In the genomic region with DNA sequence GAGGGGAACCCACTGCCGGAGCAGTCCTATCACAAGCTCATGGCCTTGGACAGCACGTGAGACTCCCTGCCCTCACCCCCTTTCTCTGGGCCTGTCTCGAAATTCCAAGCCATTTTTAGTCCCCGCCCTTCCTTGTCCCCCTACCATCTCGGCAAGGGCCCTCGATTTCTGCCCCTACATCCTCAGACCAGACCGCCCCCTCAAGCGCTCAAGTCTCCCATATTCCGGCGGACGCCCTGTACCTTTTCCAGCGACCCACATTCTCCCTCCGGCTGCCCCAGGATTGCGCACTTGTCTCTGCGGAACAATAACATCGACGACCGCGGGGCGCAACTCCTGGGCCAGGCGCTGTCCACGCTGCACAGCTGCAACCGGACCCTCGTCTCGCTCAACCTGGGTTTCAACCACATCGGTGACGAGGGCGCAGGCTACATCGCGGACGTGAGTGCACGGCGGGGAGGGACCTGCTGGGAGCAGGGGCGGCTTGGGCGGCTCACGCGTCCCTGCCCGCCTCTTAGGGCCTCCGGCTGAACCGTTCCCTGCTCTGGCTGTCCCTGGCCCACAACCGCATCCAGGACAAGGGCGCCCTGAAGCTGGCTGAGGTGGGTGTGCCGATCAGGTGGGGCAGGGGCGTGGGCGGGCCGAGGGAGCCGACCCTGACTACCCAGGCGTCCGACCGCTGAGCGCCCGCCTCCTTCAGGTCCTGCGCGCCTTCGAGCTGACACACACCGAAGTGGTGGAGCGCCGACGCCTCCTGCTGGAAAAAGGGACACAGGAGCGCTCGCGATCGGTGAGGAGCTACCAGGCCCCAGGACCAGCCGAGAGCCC, we compare ENCODE assay signal across 8 cellular contexts. TPM values are rescaled to one million over a fixed set of nuclear protein-coding genes. Genes with fewer than 3 reads are reported as not detected.
A peak's percentile ranks its signal among the peaks of the same experiment; 100 is the strongest.
DNase-seq lines count a peak whose midpoint lies in the region; ATAC-seq and TF ChIP-seq lines count a peak whose summit lies in the region.

No MANE protein-coding gene starts in this region.

- POLR2A ChIA-PET in MCF 10A (lab: Yijun Ruan, JAX), result interaction anchor here (0.6 to 3.6 kb wide), 12 partner anchors 9 to 239 kb away, joined by 3 to 28 read pairs (median 4); a partner anchor contains a TSS

- peaks cover 4% of the 10 kb centered on the region for H3K36me3 Mint-ChIP-seq in MCF 10A (ENCODE audit: insufficient read depth, unreplicated experiment)

- no TSS peak for BruUV-seq in MCF 10A (replicated peaks; lab: Mats Ljungman, UMichigan)

- TF ChIP-seq CTCF in GM12874 (IDR thresholded peaks at IDR 0.05; ENCODE audit: insufficient read depth, low read depth, low read length) (peak; percentile 69), MCF 10A (IDR thresholded peaks at IDR 0.05; ENCODE audit: unreplicated experiment) (peak; percentile 97)

- peaks cover 58% of the 10 kb centered on the region for H3K27me3 Mint-ChIP-seq in MCF 10A (ENCODE audit: insufficient read depth, unreplicated experiment)

- CTCF ChIA-PET in MCF 10A (lab: Yijun Ruan, JAX), result interaction anchor here (0.5 to 13.9 kb wide), 63 partner anchors 8 to 851 kb away, joined by 3 to 363 read pairs (median 4); a partner anchor contains a TSS

- no peak for ATAC-seq in HG03378 (IDR thresholded peaks at IDR 0.05; ENCODE audit: unreplicated experiment)

- peak overlapping the region; percentile 41 for H3K4me3 Mint-ChIP-seq in MCF 10A (ENCODE audit: unreplicated experiment)

- DNase-seq in NCI-H146 (lab: John Stamatoyannopoulos, UW) (peak; percentile 72), UCSD-AML1 (lab: John Stamatoyannopoulos, UW; ENCODE audit: unreplicated experiment) (peak; percentile 81), MCF 10A (ENCODE audit: unreplicated experiment) (peak; percentile 91), iris pigment epithelial cell (ENCODE audit: low read depth) (peak; percentile 80)
- peak; percentile 70 to 80 for DNase-seq in stimulated activated CD4-positive, alpha-beta T cell treated with anti-CD3 and anti-CD28 coated beads, Interleukin-2, amount 100 ng/mL, for 24 hours
- DNase-seq in NK-92 treated with Interleukin-12 subunit alpha and Interleukin-12 subunit beta, amount 100 ng/mL, for 24 hours (lab: John Stamatoyannopoulos, UW), result no peak

- H3K9me3 Mint-ChIP-seq in MCF 10A (ENCODE audit: unreplicated experiment), result no peaks in the 10 kb centered on the region

- intact Hi-C loops in MCF 10A (cut with micrococcal nuclease), result loop anchor here (1.0 to 10.0 kb wide), 5 partner anchors 35 to 201 kb away; no protein-coding TSS in a partner anchor

- H3K27ac Mint-ChIP-seq in MCF 10A (ENCODE audit: low read depth, unreplicated experiment), result no peak overlapping the region

- peaks cover 33% of the 10 kb centered on the region for H3K4me1 Mint-ChIP-seq in MCF 10A (ENCODE audit: insufficient read depth, unreplicated experiment)

RNA-seq across cellular contexts. Expression of a gene that starts 7.0 kb away (rescaled TPM):
- total RNA-seq in MCF 10A (2022), result not detected in 2 replicates

RNA-seq across cellular contexts. Expression of a gene that starts 33.9 kb away (rescaled TPM):
- total RNA-seq in MCF 10A (2022), result 6.5 and 8.8 TPM in 2 replicates
